ENCODE assay signal across 8 cellular contexts in genomic region chr10:96832721-96833219, GRCh38. TPM values are rescaled to one million over a fixed set of nuclear protein-coding genes. Genes with fewer than 3 reads are reported as not detected.
DNase-seq lines count a peak whose midpoint lies in the region; ATAC-seq and TF ChIP-seq lines count a peak whose summit lies in the region.

No MANE protein-coding gene starts in this region.

- intact Hi-C loops in mucosa of descending colon (cut with DNase I, micrococcal nuclease): loop anchor here in 1 of 2 donors (5.0 kb wide), 1 partner anchor 65 kb away; no protein-coding TSS in a partner anchor

- DNase-seq in NOMO-1 treated with dmso at 0.1 percent for 144 hours (lab: John Stamatoyannopoulos, UW; ENCODE audit: unreplicated experiment) (peak; percentile 67), activated T-cell treated with anti-CD3 and anti-CD28 coated beads for 1 hour (ENCODE audit: low read depth) (peak; percentile 82), epithelial cell of prostate (ENCODE audit: low read depth, low spot score) (no peak), mucosa of descending colon (peak; percentile 92 to 93 (median 92))
- DNase-seq in stimulated activated CD8-positive, alpha-beta memory T cell treated with anti-CD3 and anti-CD28 coated beads, Interleukin-2, amount 100 ng/mL, for 48 hours (ENCODE audit: low read depth in 2 of 2): peak; percentile 76 to 82

- H3K36me3 ChIP-seq in mucosa of descending colon (ENCODE audit: low read depth): no peaks in the 10 kb centered on the region

- no peaks in the 10 kb centered on the region for H3K9me3 ChIP-seq in mucosa of descending colon

- H3K4me1 ChIP-seq in mucosa of descending colon (ENCODE audit: low read depth): peaks cover 37% of the 10 kb centered on the region

- TF ChIP-seq CTCF in C4-2B (conservative IDR thresholded peaks at IDR 0.05): no peak
- TF ChIP-seq CTCF in mucosa of descending colon (IDR thresholded peaks at IDR 0.05): no peak

- peak overlapping the region; percentile 83 for H3K4me3 ChIP-seq in mucosa of descending colon

- H3K27ac ChIP-seq in C4-2B (peak overlapping the region; percentile 91), epithelial cell of prostate (peak overlapping the region; percentile 90)

- ATAC-seq in HG03354 (IDR thresholded peaks at IDR 0.05; ENCODE audit: poor library complexity, severe bottlenecking, unreplicated experiment) (peak; percentile 66), mucosa of descending colon (peak; percentile 82)

- peak; percentile 46 for TF ChIP-seq POLR2A in GM19193 (IDR thresholded peaks at IDR 0.05; ENCODE audit: extremely low read depth, insufficient read depth, insufficient read length)

RNA-seq across cellular contexts. Expression of gene LCOR, which starts 0.7 kb away (rescaled TPM):
- 100 to 1,000 TPM in 1 of 3 donors, 10 to 100 TPM in 2; 70.4 to 106 (median 93.0) TPM for total RNA-seq in mucosa of descending colon
